ENCODE assay signal across 8 cellular contexts in genomic region chr12:45727301-45727993, GRCh38. TPM values are rescaled to one million over a fixed set of nuclear protein-coding genes. Genes with fewer than 3 reads are reported as not detected.
A peak's percentile ranks its signal among the peaks of the same experiment; 100 is the strongest.
DNase-seq lines count a peak whose midpoint lies in the region; ATAC-seq and TF ChIP-seq lines count a peak whose summit lies in the region.

No MANE protein-coding gene starts in this region.

- H2AFZ ChIP-seq in IMR-90 (replicated peaks; ENCODE audit: low read length, poor library complexity): peak overlapping the region; percentile 91
- peak overlapping the region; percentile 78; the same call in 1 of the 2 replicates for H2AFZ ChIP-seq in OCI-LY7 (ENCODE audit: low read length)

- peak overlapping the region; percentile 95 for H4K91ac ChIP-seq in IMR-90 (ENCODE audit: insufficient read depth, low read depth, low read length)

- peak; percentile 51 for ATAC-seq in GM21529 (IDR thresholded peaks at IDR 0.05; ENCODE audit: unreplicated experiment)
- ATAC-seq in IMR-90 (ENCODE audit: low read depth): peak; percentile 65

- H3K4me2 ChIP-seq in IMR-90 (ENCODE audit: low read depth, low read length): peak overlapping the region; percentile 100
- H3K4me2 ChIP-seq in OCI-LY7 (ENCODE audit: low read length): peak overlapping the region; percentile 96

- H2BK15ac ChIP-seq in IMR-90 (ENCODE audit: low read depth, low read length): no peak overlapping the region; the same call in 2 of the 3 replicates

- dilution Hi-C loops in IMR-90 (cut with HindIII; ENCODE audit: low sequenced_read_pairs, unreplicated experiment): no loop called here

- 0 out of 2 replicates have a peak overlapping the region, but pooled peaks have one; percentile 19 for H2BK20ac ChIP-seq in IMR-90 (ENCODE audit: low read depth, low read length)

- H3K36me3 ChIP-seq in IMR-90 (ENCODE audit: control insufficient read depth, insufficient read depth, low read length) (no peaks in the 10 kb centered on the region), OCI-LY7 (ENCODE audit: insufficient read depth, low read length) (peaks cover 21% of the 10 kb centered on the region)

- WGBS in IMR-90 (ENCODE audit: extremely low coverage in 2 of 2, insufficient read length in 1 of 2), 2 experiments: 0% methylated on average over 9 of the region's 45 CpGs; no CpG with 5 or more reads in 1 of the 2 experiments

- peak; percentile 94 for TF ChIP-seq POLR2A in IMR-90 (IDR thresholded peaks at IDR 0.05; ENCODE audit: low read depth, low read length)

- H3K4me3 ChIP-seq in IMR-90 (ENCODE audit: insufficient read depth, low read depth, low read length): peak overlapping the region; percentile 69
- H3K4me3 ChIP-seq in OCI-LY7 (ENCODE audit: low read depth, low read length, poor library complexity, severe bottlenecking): peak overlapping the region; percentile 98
- peak overlapping the region; percentile 81 for H3K4me3 ChIP-seq in epithelial cell of esophagus (ENCODE audit: low read length)
- peak overlapping the region; percentile 99 for H3K4me3 ChIP-seq in mononuclear cell (ENCODE audit: low read length)

- BruUV-seq in IMR-90 (replicated peaks; lab: Mats Ljungman, UMichigan): TSS peak; percentile 41
- BruUV-seq in OCI-LY7 (replicated peaks; lab: Mats Ljungman, UMichigan): no TSS peak

- no peaks in the 10 kb centered on the region for H3K9me1 ChIP-seq in IMR-90 (ENCODE audit: insufficient read depth, low read length)

- H3K9me2 ChIP-seq in OCI-LY7 (ENCODE audit: insufficient read depth, low read length): no peaks in the 10 kb centered on the region

- TF ChIP-seq RAD21 in IMR-90 (IDR thresholded peaks at IDR 0.05; ENCODE audit: low read length): peak; percentile 21; the same call in 1 of the 2 replicates

- peak overlapping the region; percentile 87 for H3K4ac ChIP-seq in IMR-90 (ENCODE audit: low read depth, low read length)

- H3K9me3 ChIP-seq in IMR-90 (ENCODE audit: control insufficient read depth, insufficient read depth, low read length): no peaks in the 10 kb centered on the region
- H3K9me3 ChIP-seq in OCI-LY7 (ENCODE audit: low read length): no peaks in the 10 kb centered on the region
- H3K9me3 ChIP-seq in mononuclear cell (ENCODE audit: low read depth, low read length): no peaks in the 10 kb centered on the region

- POLR2A ChIA-PET in IMR-90 (lab: Charles Lee; ENCODE audit: unreplicated experiment) (interaction anchor here (0.6 kb wide), 1 partner anchor 95 kb away, joined by 5 read pairs; no protein-coding TSS in a partner anchor), OCI-LY7 (lab: Charles Lee) (interaction anchor here (1.0 to 3.0 kb wide), 8 partner anchors 19 to 512 kb away, joined by 3 to 13 read pairs (median 3); partner anchors contain the start of gene SCAF11)

- H3K4me1 ChIP-seq in IMR-90 (ENCODE audit: control insufficient read depth, insufficient read depth, low read length) (peaks cover 1% of the 10 kb centered on the region; the same call in 1 of the 2 replicates), OCI-LY7 (ENCODE audit: insufficient read depth, low read length, poor library complexity, severe bottlenecking) (peaks cover 25% of the 10 kb centered on the region), mononuclear cell (ENCODE audit: insufficient read depth, low read length) (peaks cover 26% of the 10 kb centered on the region)

- H4K8ac ChIP-seq in IMR-90 (ENCODE audit: low read depth in 2 of 2, low read length in 2 of 2): peak overlapping the region; percentile 86 to 90

- in situ Hi-C loops in IMR-90 (cut with MboI; ENCODE audit: low sequenced_read_pairs): no loop called here

- H3K27ac ChIP-seq in IMR-90 (ENCODE audit: insufficient read depth, low read length): peak overlapping the region; percentile 76
- H3K27ac ChIP-seq in OCI-LY7 (ENCODE audit: low read depth, low read length, poor library complexity, severe bottlenecking): peak overlapping the region; percentile 97

- H3K79me1 ChIP-seq in IMR-90 (ENCODE audit: low read depth in 1 of 2, low read length in 2 of 2): peaks cover 6 to 12% of the 10 kb centered on the region in 2 experiments; a peak in 3 of 4 replicates

- no peak overlapping the region for H2AK5ac ChIP-seq in IMR-90 (ENCODE audit: low read depth, low read length)

- H3K79me2 ChIP-seq in OCI-LY7 (ENCODE audit: insufficient read depth, low read depth, low read length): peaks cover 68% of the 10 kb centered on the region

- peak overlapping the region; percentile 65; the same call in 1 of the 2 replicates for H4K5ac ChIP-seq in IMR-90 (ENCODE audit: low read depth, low read length)

- TF ChIP-seq CTCF in IMR-90 (conservative IDR thresholded peaks at IDR 0.05; ENCODE audit: low read depth, low read length) (no peak), OCI-LY7 (conservative IDR thresholded peaks at IDR 0.05; ENCODE audit: low read length) (no peak), epithelial cell of esophagus (IDR thresholded peaks at IDR 0.05; ENCODE audit: insufficient read depth, low read depth, low read length, missing control alignments) (no peak)

- H2AK9ac ChIP-seq in IMR-90 (replicated peaks; ENCODE audit: low read depth, low read length, poor library complexity): peak overlapping the region; percentile 88

- intact Hi-C loops in IMR-90 (cut with micrococcal nuclease) (loop anchor here (1.0 to 5.0 kb wide), 6 partner anchors 55 to 557 kb away; no protein-coding TSS in a partner anchor), OCI-LY7 (cut with micrococcal nuclease; ENCODE audit: unreplicated experiment) (loop anchor here (1.0 to 10.0 kb wide), 4 partner anchors 183 to 1490 kb away; partner anchors contain the start of genes SCAF11 and SLC38A2)

- H3K23ac ChIP-seq in IMR-90 (ENCODE audit: low read depth, low read length): peak overlapping the region; percentile 94

- CTCF ChIA-PET in IMR-90 (lab: Yijun Ruan, JAX): interaction anchor here (0.6 to 7.4 kb wide), 4 partner anchors 12 to 188 kb away, joined by 4 to 43 read pairs (median 6); no protein-coding TSS in a partner anchor
- CTCF ChIA-PET in OCI-LY7 (lab: Charles Lee; ENCODE audit: unreplicated experiment): interaction anchor here (0.7 kb wide), 1 partner anchor 15 kb away, joined by 3 read pairs; no protein-coding TSS in a partner anchor

- no peaks in the 10 kb centered on the region for H4K20me1 ChIP-seq in IMR-90 (ENCODE audit: insufficient read depth, low read length)
- peaks cover 25% of the 10 kb centered on the region; the same call in 1 of the 2 replicates for H4K20me1 ChIP-seq in OCI-LY7 (ENCODE audit: insufficient read depth, low read length)

- H2BK120ac ChIP-seq in IMR-90 (ENCODE audit: low read depth, low read length): peak overlapping the region; percentile 90

- DNase-seq in DMS114 treated with DMSO at 0.1 percent for 48 hours (lab: John Stamatoyannopoulos, UW; ENCODE audit: unreplicated experiment): peak; percentile 96
- DNase-seq in IMR-90: peak; percentile 98
- peak; percentile 98 for DNase-seq in OCI-LY7 (ENCODE audit: low spot score)
- peak; percentile 72 for DNase-seq in activated T-cell treated with anti-CD3 and anti-CD28 coated beads for 4 hours
- peak; percentile 98 for DNase-seq in epithelial cell of esophagus (ENCODE audit: low read depth)
- peak; percentile 75 to 76 for DNase-seq in stimulated activated CD8-positive, alpha-beta memory T cell treated with anti-CD3 and anti-CD28 coated beads, Interleukin-2, amount 100 ng/mL, for 48 hours (ENCODE audit: low read depth in 2 of 2)

- H3K9ac ChIP-seq in IMR-90 (ENCODE audit: low read depth, low read length): peak overlapping the region; percentile 88

- H3K56ac ChIP-seq in IMR-90 (ENCODE audit: extremely low read depth, insufficient read depth, low read length): peak overlapping the region; percentile 98

- H3K27me3 ChIP-seq in IMR-90 (ENCODE audit: control insufficient read depth, insufficient read depth, low read length) (no peaks in the 10 kb centered on the region), mononuclear cell (ENCODE audit: insufficient read depth, low read length) (no peaks in the 10 kb centered on the region)

- peak overlapping the region; percentile 77 for H2BK5ac ChIP-seq in IMR-90 (ENCODE audit: low read depth, low read length, poor library complexity, severe bottlenecking)

- peak overlapping the region; percentile 95 for H3K14ac ChIP-seq in IMR-90 (replicated peaks; ENCODE audit: low read depth, low read length)

- H3K18ac ChIP-seq in IMR-90 (ENCODE audit: low read depth, low read length): peak overlapping the region; percentile 70

TF ChIP-seq in IMR-90, 13 proteins besides CTCF, POLR2A, EP300 and RAD21 (continues in another document):
- TF ChIP-seq FOS (IDR thresholded peaks at IDR 0.05; ENCODE audit: low read depth, low read length) (no peak), NFE2L2 (IDR thresholded peaks at IDR 0.05; ENCODE audit: low read depth, low read length) (no peak), SMC3 (IDR thresholded peaks at IDR 0.05; ENCODE audit: low read depth, low read length) (peak; percentile 7; the same call in 1 of the 2 replicates), RCOR1 (IDR thresholded peaks at IDR 0.05; ENCODE audit: insufficient replicate concordance, low read length) (peak; percentile 10), CHD1 (IDR thresholded peaks at IDR 0.05; ENCODE audit: low read depth, low read length) (0 out of 2 replicates have a peak, but pooled peaks have one; percentile 89), BHLHE40 (IDR thresholded peaks at IDR 0.05; ENCODE audit: low read depth, low read length) (peak; percentile 31; the same call in 1 of the 2 replicates), MAZ (IDR thresholded peaks at IDR 0.05; ENCODE audit: borderline replicate concordance, low read depth, low read length) (peak; percentile 84; the same call in 1 of the 2 replicates), CEBPB (IDR thresholded peaks at IDR 0.05; ENCODE audit: low read depth, low read length) (peak; percentile 73), USF2 (IDR thresholded peaks at IDR 0.05; ENCODE audit: low read depth, low read length) (0 out of 2 replicates have a peak, but pooled peaks have one; percentile 30)

RNA-seq across cellular contexts. Expression of gene ARID2, which starts 2.1 kb away (rescaled TPM):
- total RNA-seq in IMR-90 (2012; rRNA removed) (27.5 and 28.1 TPM in 2 replicates), OCI-LY7 (2022) (44.9 and 49.5 TPM in 2 replicates), mononuclear cell (72.6 TPM)
- 5.2 and 5.4 TPM in 2 replicates for polyA plus RNA-seq in IMR-90 (2012; rRNA removed)
- 1.0 and 5.4 TPM in 2 replicates for polyA plus RNA-seq in IMR-90 (2012; cell fraction: cytosol; rRNA removed)
- 2.7 and 13.5 TPM in 2 replicates for polyA plus RNA-seq in IMR-90 (2012; cell fraction: nucleus; rRNA removed; ENCODE audit: low replicate concordance)
- total RNA-seq in OCI-LY7 (2014; rRNA removed; shearing (Covaris generic)): 30.1 and 30.5 TPM in 2 replicates

Comparison
In these comparisons a context has a peak if more than half of its experiments do, and no peak if none do; other contexts are left out.
1. Peak in every context shown above with its lines: DNase-seq, ATAC-seq, H3K4me3 ChIP-seq and H3K27ac ChIP-seq.